23 cellular contexts compared by ENCODE assay signal in the genomic region with DNA sequence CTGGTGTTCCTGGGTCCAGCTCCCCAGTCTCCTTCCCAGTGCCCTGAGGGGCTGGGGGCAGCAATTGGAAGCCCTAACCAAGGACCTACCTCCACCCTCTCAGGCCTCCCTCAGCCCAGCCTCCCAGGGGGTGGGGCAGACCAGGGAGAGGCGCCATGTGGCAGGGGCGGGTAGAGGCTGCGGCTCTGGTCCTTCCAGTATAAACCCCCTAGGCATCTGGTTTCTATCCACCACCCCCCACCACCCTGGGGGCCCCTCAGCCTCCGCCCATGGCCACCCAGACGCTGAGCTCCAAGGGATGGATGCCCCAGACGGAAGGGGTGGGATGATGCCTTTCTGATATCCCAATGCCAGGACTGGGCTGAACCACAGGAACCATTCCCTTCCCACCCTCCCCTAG. TPM values are rescaled to one million over a fixed set of nuclear protein-coding genes. Genes with fewer than 3 reads are reported as not detected.
"Had no signal": no experiment of that assay in that cellular context is flagged by ENCODE, and none has a peak within 500 bp of the region (broad histone marks: within the 10 kb centered on the region; RNA-seq: fewer than 3 reads in every experiment).

No MANE protein-coding gene starts in this region.

- H3K4me3 Mint-ChIP-seq: activated naive CD4-positive, alpha-beta T cell treated with anti-CD3 and anti-CD28 coated beads, Interleukin-2, amount 50 U/mL, for 24 hours; dendritic cell treated with granulocyte-macrophage colony-stimulating factor and Interleukin-4, amounts not matched to agents 40 ng/mL and 50 ng/mL, for 4 days; naive thymus-derived CD4-positive, alpha-beta T cell; neural crest cell; T-helper 2 cell treated with Interferon-gamma antibody and Interleukin-4, amounts not matched to agents 5 μg/mL and 100 μg/mL, for 36 hours had no signal

- H3K27ac Mint-ChIP-seq: activated naive CD4-positive, alpha-beta T cell treated with anti-CD3 and anti-CD28 coated beads, Interleukin-2, amount 50 U/mL, for 24 hours; dendritic cell treated with granulocyte-macrophage colony-stimulating factor and Interleukin-4, amounts not matched to agents 40 ng/mL and 50 ng/mL, for 4 days; T-helper 2 cell treated with Interferon-gamma antibody and Interleukin-4, amounts not matched to agents 5 μg/mL and 100 μg/mL, for 36 hours had no signal

- H3K27me3 ChIP-seq: ascending aorta, thyroid gland had no signal

- H3K36me3 Mint-ChIP-seq: activated naive CD4-positive, alpha-beta T cell treated with anti-CD3 and anti-CD28 coated beads, Interleukin-2, amount 50 U/mL, for 24 hours had no signal

- DNase-seq: activated CD4-positive, alpha-beta T cell treated with anti-CD3 and anti-CD28 coated beads for 1 hour; activated CD4-positive, alpha-beta T cell treated with anti-CD3 and anti-CD28 coated beads, Interleukin-2, amount 50 U/mL, for 1 hour; activated gamma-delta T cell treated with Interleukin-2 at 50 U/mL for 16 hours; activated T-cell treated with anti-CD3 and anti-CD28 coated beads, Interleukin-2, amount 50 U/mL, for 1 hour; brain microvascular endothelial cell; caudate nucleus; effector CD4-positive, alpha-beta T cell; foreskin fibroblast; lower lobe of right lung; naive thymus-derived CD4-positive, alpha-beta T cell; retina; sigmoid colon; stimulated activated CD4-positive, alpha-beta T cell treated with anti-CD3 and anti-CD28 coated beads, Interleukin-2, amount 100 ng/mL, for 48 hours; stimulated activated CD8-positive, alpha-beta memory T cell treated with anti-CD3 and anti-CD28 coated beads, Interleukin-4, amount 100 ng/mL, for 48 hours; stimulated activated naive CD4-positive, alpha-beta T cell; thyroid gland had no signal

- ATAC-seq: left lobe of liver; lower lobe of right lung; naive thymus-derived CD4-positive, alpha-beta T cell had no signal

- H3K9me3 Mint-ChIP-seq: activated naive CD4-positive, alpha-beta T cell treated with anti-CD3 and anti-CD28 coated beads, Interleukin-2, amount 50 U/mL, for 24 hours; dendritic cell treated with granulocyte-macrophage colony-stimulating factor and Interleukin-4, amounts not matched to agents 40 ng/mL and 50 ng/mL, for 4 days; naive thymus-derived CD4-positive, alpha-beta T cell; neural crest cell; T-helper 2 cell treated with Interferon-gamma antibody and Interleukin-4, amounts not matched to agents 5 μg/mL and 100 μg/mL, for 36 hours had no signal

- H3K36me3 ChIP-seq: ascending aorta, brain microvascular endothelial cell, lower lobe of right lung, sigmoid colon, thyroid gland had no signal

- H3K4me1 ChIP-seq: ascending aorta, lower lobe of right lung, thyroid gland had no signal

- H3K27ac ChIP-seq: ascending aorta, brain microvascular endothelial cell, lower lobe of right lung, sigmoid colon, thyroid gland, VCaP had no signal

- H3K4me3 ChIP-seq: ascending aorta, lower lobe of right lung, sigmoid colon, thyroid gland had no signal

- H3K9me3 ChIP-seq: ascending aorta, lower lobe of right lung, sigmoid colon, thyroid gland had no signal

RNA-seq across cellular contexts. Expression of gene SP7, which starts 2.8 kb away (rescaled TPM):
- polyA plus RNA-seq: sigmoid colon had no signal
